In the genomic region with DNA sequence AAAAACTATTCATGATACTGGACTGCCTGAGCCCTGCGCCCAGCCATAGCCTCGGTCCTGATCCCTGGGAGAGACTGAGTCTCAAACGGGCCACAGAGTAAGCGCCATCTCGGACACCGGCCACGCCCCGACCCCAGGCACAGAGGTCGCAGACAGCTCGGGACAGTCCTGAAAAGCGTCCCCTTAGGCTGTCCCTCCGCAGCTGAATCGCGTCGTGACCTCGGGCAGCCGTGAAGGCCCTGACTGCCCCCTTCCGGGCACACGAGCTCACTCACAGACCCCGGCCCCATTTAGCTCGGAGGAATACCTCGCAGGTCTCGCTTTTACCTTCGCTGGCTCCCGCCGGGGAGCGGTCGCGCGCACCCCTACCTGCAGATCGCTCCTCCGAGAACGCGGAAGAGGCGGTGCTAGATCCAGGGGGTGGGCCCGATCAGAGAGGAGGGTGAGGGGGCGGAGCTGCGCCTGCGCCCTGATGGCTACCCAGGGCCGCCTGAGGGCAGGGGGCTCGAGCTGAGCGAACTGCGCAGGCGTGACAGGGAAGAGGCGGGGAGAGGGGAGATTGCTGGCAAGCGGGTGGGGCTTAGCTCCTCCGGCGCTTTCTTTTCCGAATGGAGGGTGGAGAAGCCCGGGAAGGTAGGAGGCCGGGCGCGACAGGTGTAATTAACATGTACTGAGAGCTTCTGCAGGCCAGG, we compare ENCODE assay signal across 8 cellular contexts. TPM values are rescaled to one million over a fixed set of nuclear protein-coding genes. Genes with fewer than 3 reads are reported as not detected.
A peak's percentile ranks its signal among the peaks of the same experiment; 100 is the strongest.
DNase-seq lines count a peak whose midpoint lies in the region; ATAC-seq and TF ChIP-seq lines count a peak whose summit lies in the region.

A gene (minus strand): TSS at position 411 of the 692 bp plus-strand sequence. CDS start 20,941 bp downstream, outside the sequence.

- no peak for TF ChIP-seq EP300 in esophagus muscularis mucosa (IDR thresholded peaks at IDR 0.05)

- peaks cover 9 to 14% (median 13%) of the 10 kb centered on the region in 4 donors for H3K36me3 ChIP-seq in esophagus muscularis mucosa

- intact Hi-C loops in esophagus muscularis mucosa (cut with DNase I) = no loop called here

- peak within 1 kb of the TSS; percentile 77 to 92 (median 84) for H3K4me3 ChIP-seq in esophagus muscularis mucosa

- in situ Hi-C loops in KBM-7 (cut with MboI; ENCODE audit: low pct_unique_long_range_greater_than_20kb, low sequenced_read_pairs) = no loop called here

- peak within 1 kb of the TSS; percentile 79 to 89 (median 85) for H3K27ac ChIP-seq in esophagus muscularis mucosa (replicated peaks in 1 of 4)

- peak; percentile 95 for DNase-seq in DMS79 (lab: John Stamatoyannopoulos, UW)
- peak; percentile 95 for DNase-seq in KBM-7
- DNase-seq in RKO (ENCODE audit: low spot score) = peak; percentile 92
- DNase-seq in activated T-helper 1 cell treated with Interleukin-2 at 50 U/mL for 16 hours (ENCODE audit: low read depth) = peak; percentile 98
- peak; percentile 98 for DNase-seq in esophagus muscularis mucosa (ENCODE audit: extremely low spot score)
- DNase-seq in myocyte (ENCODE audit: low read depth) = peak; percentile 95
- DNase-seq in stimulated activated CD8-positive, alpha-beta memory T cell treated with anti-CD3 and anti-CD28 coated beads, Interleukin-7, amount 100 ng/mL, for 48 hours (ENCODE audit: extremely low read depth in 1 of 2, low read depth in 1 of 2) = peak; percentile 94 to 97

- H3K27me3 ChIP-seq in esophagus muscularis mucosa = no peaks in the 10 kb centered on the region

- ATAC-seq in GM21717 (IDR thresholded peaks at IDR 0.05; ENCODE audit: unreplicated experiment) = peak; percentile 86

- peaks cover 32 to 58% (median 53%) of the 10 kb centered on the region in 4 donors for H3K4me1 ChIP-seq in esophagus muscularis mucosa

- WGBS in esophagus muscularis mucosa = under 1% methylated on average over 44 of the region's 53 CpGs

- H3K9me3 ChIP-seq in esophagus muscularis mucosa = no peaks in the 10 kb centered on the region

- TF ChIP-seq CTCF in esophagus muscularis mucosa (IDR thresholded peaks at IDR 0.05) = peak in 2 of 3 experiments; percentile 12 to 39

- TF ChIP-seq POLR2A in esophagus muscularis mucosa (IDR thresholded peaks at IDR 0.05; ENCODE audit: low read depth) = peak; percentile 84

RNA-seq across cellular contexts. Expression of the gene that starts here (rescaled TPM):
- total RNA-seq in esophagus muscularis mucosa = 10 to 100 TPM; 27.7 to 37.0 (median 29.3) TPM
- 15.2 and 15.4 TPM in 2 replicates for total RNA-seq in myocyte
- 30.6 TPM for polyA plus RNA-seq in myocyte (2012)

Comparison
In these comparisons a context has a peak if more than half of its experiments do, and no peak if none do; other contexts are left out.
1. Peak in every context shown above with its lines: DNase-seq, ATAC-seq, H3K4me3 ChIP-seq and H3K27ac ChIP-seq.